ENCODE assay signal across 36 cellular contexts in the genomic region with DNA sequence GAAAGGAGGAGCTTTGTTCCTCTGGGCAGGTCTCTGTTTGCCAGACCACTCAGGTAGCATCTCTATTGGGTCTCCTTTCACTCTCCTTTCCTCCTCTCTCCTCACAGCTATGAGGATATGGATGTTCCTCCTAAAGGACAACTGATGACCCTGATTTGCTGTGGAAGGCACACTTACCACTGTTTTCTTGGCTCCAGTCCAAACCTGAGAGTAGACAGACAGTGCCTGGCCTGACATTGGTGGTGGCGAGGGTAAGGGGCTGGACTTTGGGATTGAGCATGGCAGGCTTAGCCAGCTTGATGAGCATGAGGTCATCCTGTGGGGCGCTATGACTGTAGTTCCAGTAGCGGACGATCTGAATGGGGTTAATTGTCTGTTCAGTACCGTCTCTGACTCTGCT. TPM values are rescaled to one million over a fixed set of nuclear protein-coding genes. Genes with fewer than 3 reads are reported as not detected.
"Had no signal": no experiment of that assay in that cellular context is flagged by ENCODE, and none has a peak within 500 bp of the region (broad histone marks: within the 10 kb centered on the region; RNA-seq: fewer than 3 reads in every experiment).

No MANE protein-coding gene starts in this region.

- DNase-seq: activated B cell treated with CpG ODN at 0.5 μM for 24 hours; activated CD4-positive, alpha-beta memory T cell treated with anti-CD3 and anti-CD28 coated beads for 36 hours; activated CD4-positive, alpha-beta T cell treated with anti-CD3 and anti-CD28 coated beads for 4 hours; activated CD4-positive, alpha-beta T cell treated with anti-CD3 and anti-CD28 coated beads, Interleukin-2, amount 50 U/mL, for 1 hour; activated CD4-positive, CD25-positive, alpha-beta regulatory T cell treated with anti-CD3 and anti-CD28 coated beads, Interleukin-2, amount 50 U/mL, for 72 hours; activated CD8-positive, alpha-beta memory T cell treated with anti-CD3 and anti-CD28 coated beads, Interleukin-2, amount 50 U/mL, for 4 hours; activated gamma-delta T cell treated with Interleukin-2 at 50 U/mL for 16 hours; activated naive CD4-positive, alpha-beta T cell treated with anti-CD3 and anti-CD28 coated beads for 36 hours; activated T-cell treated with anti-CD3 and anti-CD28 coated beads for 4 hours; activated T-cell treated with anti-CD3 and anti-CD28 coated beads, Interleukin-2, amount 50 U/mL, for 4 hours; adrenal gland; cerebellar nuclear complex; cortex of kidney; Kasumi-1; KG1; MG63; NCI-H1048; NCI-H1105 treated with DMSO at 0.1 percent for 48 hours; NCI-H1436; NCI-H1694; NCI-H2081; NCI-H2171; NCI-H510A; NCI-H526; PC-3; Peyer's patch; RPMI8226; SIG-M5; T-helper 1 cell; T-helper 2 cell; T-helper 9 cell had no signal

- H3K27ac ChIP-seq: adrenal gland, Peyer's patch, VCaP had no signal

- H3K36me3 ChIP-seq: adrenal gland, MG63, Peyer's patch had no signal

- ATAC-seq: activated naive CD4-positive, alpha-beta T cell treated with anti-CD3 and anti-CD28 coated beads, Interleukin-2, amount 50 U/mL, for 72 hours; activated T-cell treated with anti-CD3 and anti-CD28 coated beads, Interleukin-2, amount 50 U/mL, for 4 hours; PC-3; SK-N-SH treated with all-trans-retinoic acid at 6 μM for 48 hours had no signal

- H3K9me3 ChIP-seq: adrenal gland, MG63, Peyer's patch had no signal

- H3K4me1 ChIP-seq: adrenal gland, Peyer's patch had no signal

- FAIRE-seq: bronchial epithelial cell had no signal

- H3K4me3 ChIP-seq: adrenal gland, MG63, Peyer's patch had no signal

- H3K27me3 ChIP-seq: adrenal gland, MG63, Peyer's patch had no signal

RNA-seq across cellular contexts. Expression of a gene that starts 3.6 kb away (rescaled TPM):
- total RNA-seq: activated B cell treated with CpG ODN at 0.5 μM for 24 hours; activated CD4-positive, alpha-beta memory T cell treated with anti-CD3 and anti-CD28 coated beads for 36 hours; activated naive CD4-positive, alpha-beta T cell treated with anti-CD3 and anti-CD28 coated beads for 36 hours; activated naive CD4-positive, alpha-beta T cell treated with anti-CD3 and anti-CD28 coated beads, Interleukin-2, amount 50 U/mL, for 72 hours; activated T-cell treated with anti-CD3 and anti-CD28 coated beads, Interleukin-2, amount 50 U/mL, for 4 hours; activated T-helper 1 cell treated with anti-CD3 and anti-CD28 coated beads, Interleukin-12 subunit alpha, Interleukin-12 subunit beta, Interleukin-2, Interleukin-4 antibody, amounts not matched to agents 30 ng/mL and 10 ng/mL and 1 ng/mL, durations not matched to agents 14 hours and 24 hours and 36 hours; adrenal gland; bronchial epithelial cell; PC-3; Peyer's patch had no signal
- polyA plus RNA-seq: adrenal gland had no signal
